15 cellular contexts compared by ENCODE assay signal in genomic region chr14:37566811-37567371, GRCh38. TPM values are rescaled to one million over a fixed set of nuclear protein-coding genes. Genes with fewer than 3 reads are reported as not detected.
DNase-seq lines count a peak whose midpoint lies in the region; ATAC-seq and TF ChIP-seq lines count a peak whose summit lies in the region.
"Had no signal": no experiment of that assay in that cellular context is flagged by ENCODE, and none has a peak within 500 bp of the region (broad histone marks: within the 10 kb centered on the region; RNA-seq: fewer than 3 reads in every experiment).

No MANE protein-coding gene starts in this region.

- TF ChIP-seq CTCF in astrocyte of the spinal cord (IDR thresholded peaks at IDR 0.05; ENCODE audit: low read depth, low read length) (no peak), liver (IDR thresholded peaks at IDR 0.05; ENCODE audit: low read depth, low read length, missing input control) (no peak), upper lobe of left lung (IDR thresholded peaks at IDR 0.05) (no peak), omental fat pad (IDR thresholded peaks at IDR 0.05) (no peak)

- peak in 1 of 4 donors; percentile 9 for TF ChIP-seq POLR2A in upper lobe of left lung (IDR thresholded peaks at IDR 0.05)

- TF ChIP-seq EP300 in upper lobe of left lung (IDR thresholded peaks at IDR 0.05) = peak in 1 of 4 donors; percentile 45

- DNase-seq in astrocyte of the spinal cord (ENCODE audit: low read depth, low spot score) (peak; percentile 18), upper lobe of left lung (no peak), omental fat pad (ENCODE audit: low spot score) (no peak), NK-92 (lab: John Stamatoyannopoulos, UW; ENCODE audit: unreplicated experiment) (no peak)
- DNase-seq in activated effector memory CD4-positive, alpha-beta T cell treated with anti-CD3 and anti-CD28 coated beads, Interleukin-2, amount 50 U/mL, for 16 hours = no peak
- DNase-seq: activated gamma-delta T cell, C1 segment of cervical spinal cord, DND-41, HFFc6, posterior cingulate gyrus, WERI-Rb-1 had no signal

- peak overlapping the region; percentile 61; the same call in 1 of the 2 replicates for H3K27ac ChIP-seq in HUES64 (ENCODE audit: low read depth, low read length)
- peak overlapping the region; percentile 67 to 89 for H3K27ac ChIP-seq in liver (ENCODE audit: low read depth in 1 of 2, low read length in 2 of 2)
- H3K27ac ChIP-seq in upper lobe of left lung = peak overlapping the region; percentile 42 to 59 (median 48)
- H3K27ac ChIP-seq: WERI-Rb-1 had no signal

- ATAC-seq in upper lobe of left lung (ENCODE audit: low FRiP score in 2 of 2) (no peak), omental fat pad (ENCODE audit: low FRiP score) (no peak)

- H3K9me3 ChIP-seq in HUES64 (ENCODE audit: insufficient read depth, low read depth, low read length) = no peaks in the 10 kb centered on the region
- no peaks in the 10 kb centered on the region for H3K9me3 ChIP-seq in liver (ENCODE audit: control insufficient read depth in 4 of 4, low read length in 3 of 4)
- no peaks in the 10 kb centered on the region for H3K9me3 ChIP-seq in upper lobe of left lung

- WGBS in HUES64 = 17% methylated on average over 3 of the region's 3 CpGs
- 9% methylated on average over 3 of the region's 3 CpGs for WGBS in liver
- 34 to 37% methylated on average over 3 of the region's 3 CpGs for WGBS in upper lobe of left lung, 2 donors

- peak; percentile 38 to 66 for TF ChIP-seq RAD21 in liver (IDR thresholded peaks at IDR 0.05)

- H3K36me3 ChIP-seq in HUES64 (ENCODE audit: insufficient read depth, low read length) (no peaks in the 10 kb centered on the region), liver (ENCODE audit: control insufficient read depth in 4 of 4, insufficient read depth in 3 of 4, low read depth in 1 of 4, low read length in 3 of 4) (no peaks in the 10 kb centered on the region), upper lobe of left lung (no peaks in the 10 kb centered on the region)
- H3K36me3 ChIP-seq: WERI-Rb-1 had no signal

- H3K27me3 ChIP-seq in HUES64 (ENCODE audit: insufficient read depth, low read length) (no peaks in the 10 kb centered on the region), liver (ENCODE audit: control insufficient read depth in 4 of 4, insufficient read depth in 4 of 4, low read length in 3 of 4) (no peaks in the 10 kb centered on the region), upper lobe of left lung (no peaks in the 10 kb centered on the region)

- peaks cover 19% of the 10 kb centered on the region for H3K4me1 ChIP-seq in HUES64 (ENCODE audit: insufficient read depth, low read length)
- H3K4me1 ChIP-seq in liver (ENCODE audit: control insufficient read depth in 4 of 4, insufficient read depth in 4 of 4, low read length in 3 of 4) = peaks cover 0 to 34% (median 22%) of the 10 kb centered on the region in 4 donors
- H3K4me1 ChIP-seq in upper lobe of left lung = peaks cover 0 to 6% (median 0%) of the 10 kb centered on the region in 4 donors

- H3K9ac ChIP-seq in HUES64 (ENCODE audit: low read depth, low read length) = peak overlapping the region; percentile 35; the same call in 1 of the 2 replicates
- H3K9ac ChIP-seq in liver (ENCODE audit: low read depth in 1 of 2, low read length in 2 of 2) = peak overlapping the region; percentile 33 to 56

- in situ Hi-C loops in astrocyte of the spinal cord (cut with HindIII; ENCODE audit: low sequenced_read_pairs) = no loop called here

- H3K4me3 ChIP-seq in HUES64 (ENCODE audit: low read length) = no peak overlapping the region
- no peak overlapping the region for H3K4me3 ChIP-seq in astrocyte of the spinal cord (ENCODE audit: low read depth, low read length)
- H3K4me3 ChIP-seq in liver (ENCODE audit: low read depth in 1 of 3, low read length in 3 of 3) = peak overlapping the region in 2 of 3 donors; percentile 7 to 37
- no peak overlapping the region for H3K4me3 ChIP-seq in upper lobe of left lung

TF ChIP-seq in liver, 16 proteins besides CTCF, POLR2A, EP300 and RAD21:
- TF ChIP-seq FOXA1 (IDR thresholded peaks at IDR 0.05) = peak; percentile 42
- peak; percentile 51 to 82 for TF ChIP-seq JUND (IDR thresholded peaks at IDR 0.05)
- peak; percentile 77 to 84 for TF ChIP-seq RXRA (IDR thresholded peaks at IDR 0.05)
- TF ChIP-seq MAX (IDR thresholded peaks at IDR 0.05) = peak; percentile 56
- peak; percentile 62 for TF ChIP-seq YY1 (IDR thresholded peaks at IDR 0.05)
- TF ChIP-seq FOXA2 (IDR thresholded peaks at IDR 0.05) = peak; percentile 55
- peak; percentile 71 to 75 for TF ChIP-seq HNF4A (conservative IDR thresholded peaks at IDR 0.05)
- no peak for TF ChIP-seq NR2F2 (IDR thresholded peaks at IDR 0.05)
- TF ChIP-seq GABPA (IDR thresholded peaks at IDR 0.05 in 1 of 2, conservative IDR thresholded peaks at IDR 0.05 in 1 of 2) = no peak
- TF ChIP-seq ATF3 (IDR thresholded peaks at IDR 0.05) = peak; percentile 27
- peak; percentile 83 for TF ChIP-seq SP1 (IDR thresholded peaks at IDR 0.05)
- no peak for TF ChIP-seq HNF4G (IDR thresholded peaks at IDR 0.05)
- TF ChIP-seq REST (IDR thresholded peaks at IDR 0.05) = peak; percentile 48

RNA-seq across cellular contexts. Expression of gene FOXA1, which starts 28.2 kb away (rescaled TPM):
- polyA plus RNA-seq in HUES64 (2013, experiment 1 of 2) = 0.60 TPM
- 0.82 TPM for polyA plus RNA-seq in HUES64 (2013, experiment 2 of 2)
- total RNA-seq in liver (10 to 100 TPM in 1 of 2 donors, 1 to 10 TPM in 1; 8.0 to 37.5 TPM), upper lobe of left lung (10 to 100 TPM; 25.1 to 69.2 (median 34.6) TPM), omental fat pad (not detected)
- 10 to 100 TPM; 13.0 to 19.2 TPM for polyA plus RNA-seq in liver
- total RNA-seq: fibroblast of villous mesenchyme, temporal lobe had no signal

RNA-seq across cellular contexts. Expression of gene TTC6, which starts 28.5 kb away (rescaled TPM):
- not detected for polyA plus RNA-seq in HUES64 (2013, experiment 1 of 2)
- polyA plus RNA-seq in HUES64 (2013, experiment 2 of 2) = 0.57 TPM
- total RNA-seq in liver = 10 to 100 TPM in 1 of 2 donors, 1 to 10 TPM in 1; 2.0 to 21.7 TPM
- polyA plus RNA-seq in liver = 1 to 10 TPM in 1 of 2 donors, under 1 TPM in 1; 0.74 to 5.2 TPM
- total RNA-seq in upper lobe of left lung = 10 to 100 TPM in 3 of 6 donors, 1 to 10 TPM in 3; 5.2 to 63.9 (median 10.8) TPM
- total RNA-seq in omental fat pad = not detected

Comparison
In these comparisons a context has a peak if more than half of its experiments do, and no peak if none do; other contexts are left out.
1. H3K4me3 ChIP-seq: peak in liver (2 of 3); none in HUES64 (single experiment), astrocyte of the spinal cord (single experiment) and upper lobe of left lung (0 of 4).
2. RNA of gene FOXA1, which starts 28.2 kb away (total RNA-seq): 8.0 to 37.5 TPM in liver and 25.1 to 69.2 TPM in upper lobe of left lung; not detected in omental fat pad; every median in the first group is over 4 times any median in the second.
3. Peak in every context shown above with its lines, with median percentiles within 50 percentile points of each other: H3K27ac ChIP-seq.